ENCODE assay signal across 1 cellular context in the genomic region with DNA sequence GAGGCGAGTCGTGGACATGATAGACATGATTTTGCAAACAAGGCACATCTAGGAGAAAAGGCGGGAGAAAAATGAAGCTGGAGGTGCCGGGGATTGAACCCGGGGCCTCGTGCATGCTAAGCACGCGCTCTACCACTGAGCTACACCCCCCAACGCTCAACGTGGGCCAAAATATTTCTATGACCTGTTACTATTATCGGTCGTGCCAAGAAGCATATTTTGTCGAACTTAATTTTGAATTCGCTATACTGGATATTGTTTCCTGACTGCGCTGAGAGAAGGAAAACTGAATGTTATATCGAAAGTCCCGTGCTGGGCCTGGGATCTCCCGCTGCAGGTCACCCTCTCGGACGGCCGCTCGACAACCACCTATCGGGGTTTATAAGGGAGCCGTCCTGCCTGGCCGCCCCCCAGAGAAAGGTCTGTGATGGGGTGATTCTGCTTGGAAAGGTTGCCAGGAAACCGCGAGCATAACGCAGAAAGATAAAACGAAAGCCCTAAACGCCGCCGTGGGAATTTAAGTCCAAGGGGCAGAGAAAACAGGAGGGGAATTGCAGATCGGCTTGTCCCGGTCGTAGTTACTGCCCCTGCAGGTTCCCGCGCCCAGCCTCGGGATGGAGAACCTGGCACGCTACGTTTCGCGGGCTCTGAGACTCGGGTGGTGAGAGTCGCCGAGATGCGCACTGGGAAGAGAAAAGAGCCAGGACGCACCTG.
TF ChIP-seq lines count a peak whose summit lies in the region.

No MANE protein-coding gene starts in this region.

TF ChIP-seq in HepG2, 621 proteins besides CTCF, POLR2A, EP300 and RAD21 (continued from another document and continues in another):
- TF ChIP-seq, protein P1, sequence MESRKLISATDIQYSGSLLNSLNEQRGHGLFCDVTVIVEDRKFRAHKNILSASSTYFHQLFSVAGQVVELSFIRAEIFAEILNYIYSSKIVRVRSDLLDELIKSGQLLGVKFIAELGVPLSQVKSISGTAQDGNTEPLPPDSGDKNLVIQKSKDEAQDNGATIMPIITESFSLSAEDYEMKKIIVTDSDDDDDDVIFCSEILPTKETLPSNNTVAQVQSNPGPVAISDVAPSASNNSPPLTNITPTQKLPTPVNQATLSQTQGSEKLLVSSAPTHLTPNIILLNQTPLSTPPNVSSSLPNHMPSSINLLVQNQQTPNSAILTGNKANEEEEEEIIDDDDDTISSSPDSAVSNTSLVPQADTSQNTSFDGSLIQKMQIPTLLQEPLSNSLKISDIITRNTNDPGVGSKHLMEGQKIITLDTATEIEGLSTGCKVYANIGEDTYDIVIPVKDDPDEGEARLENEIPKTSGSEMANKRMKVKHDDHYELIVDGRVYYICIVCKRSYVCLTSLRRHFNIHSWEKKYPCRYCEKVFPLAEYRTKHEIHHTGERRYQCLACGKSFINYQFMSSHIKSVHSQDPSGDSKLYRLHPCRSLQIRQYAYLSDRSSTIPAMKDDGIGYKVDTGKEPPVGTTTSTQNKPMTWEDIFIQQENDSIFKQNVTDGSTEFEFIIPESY (CRISPR knock-in tag; IDR thresholded peaks at IDR 0.05), result no peak; the same call in 1 of the 2 replicates
- TF ChIP-seq ZSCAN29 (CRISPR knock-in tag; conservative IDR thresholded peaks at IDR 0.05) (no peak), SMAD9 (CRISPR knock-in tag; IDR thresholded peaks at IDR 0.05) (peak; percentile 92), HMG20A (CRISPR knock-in tag; IDR thresholded peaks at IDR 0.05; ENCODE audit: borderline replicate concordance) (no peak), RARA (CRISPR knock-in tag; IDR thresholded peaks at IDR 0.05) (peak; percentile 31; the same call in 1 of the 2 replicates), DMAP1 (CRISPR knock-in tag; IDR thresholded peaks at IDR 0.05) (no peak), MYC (CRISPR knock-in tag; IDR thresholded peaks at IDR 0.05; ENCODE audit: borderline replicate concordance) (peak; percentile 76; the same call in 1 of the 2 replicates), ARHGAP35 (CRISPR knock-in tag; IDR thresholded peaks at IDR 0.05; ENCODE audit: borderline replicate concordance) (no peak), ZFP37 (CRISPR knock-in tag; IDR thresholded peaks at IDR 0.05; ENCODE audit: borderline replicate concordance) (peak; percentile 99), ZNF547 (CRISPR knock-in tag; IDR thresholded peaks at IDR 0.05) (0 out of 2 replicates have a peak, but pooled peaks have one; percentile 49), RELA (CRISPR knock-in tag; IDR thresholded peaks at IDR 0.05) (no peak), ARNT (IDR thresholded peaks at IDR 0.05) (no peak), CBX5 (CRISPR knock-in tag; IDR thresholded peaks at IDR 0.05; ENCODE audit: borderline replicate concordance) (peak; percentile 63; the same call in 1 of the 2 replicates), ZZZ3 (CRISPR knock-in tag; IDR thresholded peaks at IDR 0.05; ENCODE audit: borderline replicate concordance) (no peak), SAP130 (CRISPR knock-in tag; IDR thresholded peaks at IDR 0.05; ENCODE audit: low read depth) (peak; percentile 53), NCOA5 (CRISPR knock-in tag; IDR thresholded peaks at IDR 0.05) (no peak), FOXM1 (CRISPR knock-in tag; IDR thresholded peaks at IDR 0.05) (no peak), ZNF451 (CRISPR knock-in tag; IDR thresholded peaks at IDR 0.05) (peak; percentile 93), TRIM24 (CRISPR knock-in tag; IDR thresholded peaks at IDR 0.05) (no peak), NFYB (CRISPR knock-in tag; IDR thresholded peaks at IDR 0.05) (no peak; the same call in 1 of the 2 replicates)
- TF ChIP-seq, protein P2, sequence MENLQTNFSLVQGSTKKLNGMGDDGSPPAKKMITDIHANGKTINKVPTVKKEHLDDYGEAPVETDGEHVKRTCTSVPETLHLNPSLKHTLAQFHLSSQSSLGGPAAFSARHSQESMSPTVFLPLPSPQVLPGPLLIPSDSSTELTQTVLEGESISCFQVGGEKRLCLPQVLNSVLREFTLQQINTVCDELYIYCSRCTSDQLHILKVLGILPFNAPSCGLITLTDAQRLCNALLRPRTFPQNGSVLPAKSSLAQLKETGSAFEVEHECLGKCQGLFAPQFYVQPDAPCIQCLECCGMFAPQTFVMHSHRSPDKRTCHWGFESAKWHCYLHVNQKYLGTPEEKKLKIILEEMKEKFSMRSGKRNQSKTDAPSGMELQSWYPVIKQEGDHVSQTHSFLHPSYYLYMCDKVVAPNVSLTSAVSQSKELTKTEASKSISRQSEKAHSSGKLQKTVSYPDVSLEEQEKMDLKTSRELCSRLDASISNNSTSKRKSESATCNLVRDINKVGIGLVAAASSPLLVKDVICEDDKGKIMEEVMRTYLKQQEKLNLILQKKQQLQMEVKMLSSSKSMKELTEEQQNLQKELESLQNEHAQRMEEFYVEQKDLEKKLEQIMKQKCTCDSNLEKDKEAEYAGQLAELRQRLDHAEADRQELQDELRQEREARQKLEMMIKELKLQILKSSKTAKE (CRISPR knock-in tag; IDR thresholded peaks at IDR 0.05; ENCODE audit: borderline replicate concordance), result peak; percentile 37; the same call in 1 of the 2 replicates
- TF ChIP-seq, protein P3, sequence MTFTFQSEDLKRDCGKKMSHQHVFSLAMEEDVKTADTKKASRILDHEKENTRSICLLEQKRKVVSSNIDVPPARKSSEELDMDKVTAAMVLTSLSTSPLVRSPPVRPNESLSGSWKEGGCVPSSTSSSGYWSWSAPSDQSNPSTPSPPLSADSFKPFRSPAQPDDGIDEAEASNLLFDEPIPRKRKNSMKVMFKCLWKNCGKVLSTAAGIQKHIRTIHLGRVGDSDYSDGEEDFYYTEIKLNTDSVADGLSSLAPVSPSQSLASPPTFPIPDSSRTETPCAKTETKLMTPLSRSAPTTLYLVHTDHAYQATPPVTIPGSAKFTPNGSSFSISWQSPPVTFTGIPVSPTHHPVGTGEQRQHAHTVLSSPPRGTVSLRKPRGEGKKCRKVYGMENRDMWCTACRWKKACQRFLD (CRISPR knock-in tag; IDR thresholded peaks at IDR 0.05; ENCODE audit: borderline replicate concordance), result peak; percentile 80; the same call in 1 of the 2 replicates
- TF ChIP-seq, protein P4, sequence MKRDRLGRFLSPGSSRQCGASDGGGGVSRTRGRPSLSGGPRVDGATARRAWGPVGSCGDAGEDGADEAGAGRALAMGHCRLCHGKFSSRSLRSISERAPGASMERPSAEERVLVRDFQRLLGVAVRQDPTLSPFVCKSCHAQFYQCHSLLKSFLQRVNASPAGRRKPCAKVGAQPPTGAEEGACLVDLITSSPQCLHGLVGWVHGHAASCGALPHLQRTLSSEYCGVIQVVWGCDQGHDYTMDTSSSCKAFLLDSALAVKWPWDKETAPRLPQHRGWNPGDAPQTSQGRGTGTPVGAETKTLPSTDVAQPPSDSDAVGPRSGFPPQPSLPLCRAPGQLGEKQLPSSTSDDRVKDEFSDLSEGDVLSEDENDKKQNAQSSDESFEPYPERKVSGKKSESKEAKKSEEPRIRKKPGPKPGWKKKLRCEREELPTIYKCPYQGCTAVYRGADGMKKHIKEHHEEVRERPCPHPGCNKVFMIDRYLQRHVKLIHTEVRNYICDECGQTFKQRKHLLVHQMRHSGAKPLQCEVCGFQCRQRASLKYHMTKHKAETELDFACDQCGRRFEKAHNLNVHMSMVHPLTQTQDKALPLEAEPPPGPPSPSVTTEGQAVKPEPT (CRISPR knock-in tag; IDR thresholded peaks at IDR 0.05; ENCODE audit: low read depth), result peak; percentile 89
- TF ChIP-seq, protein P5, sequence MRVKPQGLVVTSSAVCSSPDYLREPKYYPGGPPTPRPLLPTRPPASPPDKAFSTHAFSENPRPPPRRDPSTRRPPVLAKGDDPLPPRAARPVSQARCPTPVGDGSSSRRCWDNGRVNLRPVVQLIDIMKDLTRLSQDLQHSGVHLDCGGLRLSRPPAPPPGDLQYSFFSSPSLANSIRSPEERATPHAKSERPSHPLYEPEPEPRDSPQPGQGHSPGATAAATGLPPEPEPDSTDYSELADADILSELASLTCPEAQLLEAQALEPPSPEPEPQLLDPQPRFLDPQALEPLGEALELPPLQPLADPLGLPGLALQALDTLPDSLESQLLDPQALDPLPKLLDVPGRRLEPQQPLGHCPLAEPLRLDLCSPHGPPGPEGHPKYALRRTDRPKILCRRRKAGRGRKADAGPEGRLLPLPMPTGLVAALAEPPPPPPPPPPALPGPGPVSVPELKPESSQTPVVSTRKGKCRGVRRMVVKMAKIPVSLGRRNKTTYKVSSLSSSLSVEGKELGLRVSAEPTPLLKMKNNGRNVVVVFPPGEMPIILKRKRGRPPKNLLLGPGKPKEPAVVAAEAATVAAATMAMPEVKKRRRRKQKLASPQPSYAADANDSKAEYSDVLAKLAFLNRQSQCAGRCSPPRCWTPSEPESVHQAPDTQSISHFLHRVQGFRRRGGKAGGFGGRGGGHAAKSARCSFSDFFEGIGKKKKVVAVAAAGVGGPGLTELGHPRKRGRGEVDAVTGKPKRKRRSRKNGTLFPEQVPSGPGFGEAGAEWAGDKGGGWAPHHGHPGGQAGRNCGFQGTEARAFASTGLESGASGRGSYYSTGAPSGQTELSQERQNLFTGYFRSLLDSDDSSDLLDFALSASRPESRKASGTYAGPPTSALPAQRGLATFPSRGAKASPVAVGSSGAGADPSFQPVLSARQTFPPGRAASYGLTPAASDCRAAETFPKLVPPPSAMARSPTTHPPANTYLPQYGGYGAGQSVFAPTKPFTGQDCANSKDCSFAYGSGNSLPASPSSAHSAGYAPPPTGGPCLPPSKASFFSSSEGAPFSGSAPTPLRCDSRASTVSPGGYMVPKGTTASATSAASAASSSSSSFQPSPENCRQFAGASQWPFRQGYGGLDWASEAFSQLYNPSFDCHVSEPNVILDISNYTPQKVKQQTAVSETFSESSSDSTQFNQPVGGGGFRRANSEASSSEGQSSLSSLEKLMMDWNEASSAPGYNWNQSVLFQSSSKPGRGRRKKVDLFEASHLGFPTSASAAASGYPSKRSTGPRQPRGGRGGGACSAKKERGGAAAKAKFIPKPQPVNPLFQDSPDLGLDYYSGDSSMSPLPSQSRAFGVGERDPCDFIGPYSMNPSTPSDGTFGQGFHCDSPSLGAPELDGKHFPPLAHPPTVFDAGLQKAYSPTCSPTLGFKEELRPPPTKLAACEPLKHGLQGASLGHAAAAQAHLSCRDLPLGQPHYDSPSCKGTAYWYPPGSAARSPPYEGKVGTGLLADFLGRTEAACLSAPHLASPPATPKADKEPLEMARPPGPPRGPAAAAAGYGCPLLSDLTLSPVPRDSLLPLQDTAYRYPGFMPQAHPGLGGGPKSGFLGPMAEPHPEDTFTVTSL (CRISPR knock-in tag; IDR thresholded peaks at IDR 0.05; ENCODE audit: borderline replicate concordance), result 0 out of 2 replicates have a peak, but pooled peaks have one; percentile 57
- TF ChIP-seq, protein P6, sequence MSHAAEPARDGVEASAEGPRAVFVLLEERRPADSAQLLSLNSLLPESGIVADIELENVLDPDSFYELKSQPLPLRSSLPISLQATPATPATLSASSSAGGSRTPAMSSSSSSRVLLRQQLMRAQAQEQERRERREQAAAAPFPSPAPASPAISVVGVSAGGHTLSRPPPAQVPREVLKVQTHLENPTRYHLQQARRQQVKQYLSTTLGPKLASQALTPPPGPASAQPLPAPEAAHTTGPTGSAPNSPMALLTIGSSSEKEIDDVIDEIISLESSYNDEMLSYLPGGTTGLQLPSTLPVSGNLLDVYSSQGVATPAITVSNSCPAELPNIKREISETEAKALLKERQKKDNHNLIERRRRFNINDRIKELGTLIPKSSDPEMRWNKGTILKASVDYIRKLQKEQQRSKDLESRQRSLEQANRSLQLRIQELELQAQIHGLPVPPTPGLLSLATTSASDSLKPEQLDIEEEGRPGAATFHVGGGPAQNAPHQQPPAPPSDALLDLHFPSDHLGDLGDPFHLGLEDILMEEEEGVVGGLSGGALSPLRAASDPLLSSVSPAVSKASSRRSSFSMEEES (CRISPR knock-in tag; IDR thresholded peaks at IDR 0.05), result peak; percentile 93
- TF ChIP-seq, protein P7, sequence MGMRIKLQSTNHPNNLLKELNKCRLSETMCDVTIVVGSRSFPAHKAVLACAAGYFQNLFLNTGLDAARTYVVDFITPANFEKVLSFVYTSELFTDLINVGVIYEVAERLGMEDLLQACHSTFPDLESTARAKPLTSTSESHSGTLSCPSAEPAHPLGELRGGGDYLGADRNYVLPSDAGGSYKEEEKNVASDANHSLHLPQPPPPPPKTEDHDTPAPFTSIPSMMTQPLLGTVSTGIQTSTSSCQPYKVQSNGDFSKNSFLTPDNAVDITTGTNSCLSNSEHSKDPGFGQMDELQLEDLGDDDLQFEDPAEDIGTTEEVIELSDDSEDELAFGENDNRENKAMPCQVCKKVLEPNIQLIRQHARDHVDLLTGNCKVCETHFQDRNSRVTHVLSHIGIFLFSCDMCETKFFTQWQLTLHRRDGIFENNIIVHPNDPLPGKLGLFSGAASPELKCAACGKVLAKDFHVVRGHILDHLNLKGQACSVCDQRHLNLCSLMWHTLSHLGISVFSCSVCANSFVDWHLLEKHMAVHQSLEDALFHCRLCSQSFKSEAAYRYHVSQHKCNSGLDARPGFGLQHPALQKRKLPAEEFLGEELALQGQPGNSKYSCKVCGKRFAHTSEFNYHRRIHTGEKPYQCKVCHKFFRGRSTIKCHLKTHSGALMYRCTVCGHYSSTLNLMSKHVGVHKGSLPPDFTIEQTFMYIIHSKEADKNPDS (CRISPR knock-in tag; IDR thresholded peaks at IDR 0.05), result 0 out of 2 replicates have a peak, but pooled peaks have one; percentile 62
- TF ChIP-seq, protein P8, sequence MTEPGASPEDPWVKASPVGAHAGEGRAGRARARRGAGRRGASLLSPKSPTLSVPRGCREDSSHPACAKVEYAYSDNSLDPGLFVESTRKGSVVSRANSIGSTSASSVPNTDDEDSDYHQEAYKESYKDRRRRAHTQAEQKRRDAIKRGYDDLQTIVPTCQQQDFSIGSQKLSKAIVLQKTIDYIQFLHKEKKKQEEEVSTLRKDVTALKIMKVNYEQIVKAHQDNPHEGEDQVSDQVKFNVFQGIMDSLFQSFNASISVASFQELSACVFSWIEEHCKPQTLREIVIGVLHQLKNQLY (CRISPR knock-in tag; IDR thresholded peaks at IDR 0.05), result peak; percentile 29; the same call in 1 of the 2 replicates
- TF ChIP-seq, protein P9, sequence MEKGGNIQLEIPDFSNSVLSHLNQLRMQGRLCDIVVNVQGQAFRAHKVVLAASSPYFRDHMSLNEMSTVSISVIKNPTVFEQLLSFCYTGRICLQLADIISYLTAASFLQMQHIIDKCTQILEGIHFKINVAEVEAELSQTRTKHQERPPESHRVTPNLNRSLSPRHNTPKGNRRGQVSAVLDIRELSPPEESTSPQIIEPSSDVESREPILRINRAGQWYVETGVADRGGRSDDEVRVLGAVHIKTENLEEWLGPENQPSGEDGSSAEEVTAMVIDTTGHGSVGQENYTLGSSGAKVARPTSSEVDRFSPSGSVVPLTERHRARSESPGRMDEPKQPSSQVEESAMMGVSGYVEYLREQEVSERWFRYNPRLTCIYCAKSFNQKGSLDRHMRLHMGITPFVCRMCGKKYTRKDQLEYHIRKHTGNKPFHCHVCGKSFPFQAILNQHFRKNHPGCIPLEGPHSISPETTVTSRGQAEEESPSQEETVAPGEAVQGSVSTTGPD (CRISPR knock-in tag; IDR thresholded peaks at IDR 0.05), result no peak
- TF ChIP-seq, protein P10, sequence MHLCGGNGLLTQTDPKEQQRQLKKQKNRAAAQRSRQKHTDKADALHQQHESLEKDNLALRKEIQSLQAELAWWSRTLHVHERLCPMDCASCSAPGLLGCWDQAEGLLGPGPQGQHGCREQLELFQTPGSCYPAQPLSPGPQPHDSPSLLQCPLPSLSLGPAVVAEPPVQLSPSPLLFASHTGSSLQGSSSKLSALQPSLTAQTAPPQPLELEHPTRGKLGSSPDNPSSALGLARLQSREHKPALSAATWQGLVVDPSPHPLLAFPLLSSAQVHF (CRISPR knock-in tag; IDR thresholded peaks at IDR 0.05), result no peak
- TF ChIP-seq, protein P11, sequence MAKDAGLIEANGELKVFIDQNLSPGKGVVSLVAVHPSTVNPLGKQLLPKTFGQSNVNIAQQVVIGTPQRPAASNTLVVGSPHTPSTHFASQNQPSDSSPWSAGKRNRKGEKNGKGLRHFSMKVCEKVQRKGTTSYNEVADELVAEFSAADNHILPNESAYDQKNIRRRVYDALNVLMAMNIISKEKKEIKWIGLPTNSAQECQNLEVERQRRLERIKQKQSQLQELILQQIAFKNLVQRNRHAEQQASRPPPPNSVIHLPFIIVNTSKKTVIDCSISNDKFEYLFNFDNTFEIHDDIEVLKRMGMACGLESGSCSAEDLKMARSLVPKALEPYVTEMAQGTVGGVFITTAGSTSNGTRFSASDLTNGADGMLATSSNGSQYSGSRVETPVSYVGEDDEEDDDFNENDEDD (CRISPR knock-in tag; IDR thresholded peaks at IDR 0.05; ENCODE audit: borderline replicate concordance), result peak; percentile 95
